8 cellular contexts compared by ENCODE assay signal in the genomic region with DNA sequence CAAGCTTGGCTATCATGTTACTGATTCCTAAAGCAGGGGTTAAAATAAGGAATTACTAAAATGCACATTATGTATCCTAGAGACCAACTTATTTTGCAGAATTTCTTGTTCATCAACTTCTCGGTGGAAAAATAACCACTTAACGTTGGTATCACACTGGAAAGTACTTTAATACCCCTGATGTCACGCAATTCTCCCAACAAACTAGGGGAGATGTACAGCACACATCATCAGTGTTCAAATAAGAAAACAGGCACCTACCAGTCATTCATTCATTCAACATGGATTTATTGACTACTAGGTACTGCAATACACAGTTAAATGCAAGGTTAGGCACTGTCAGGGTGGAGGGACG. TPM values are rescaled to one million over a fixed set of nuclear protein-coding genes. Genes with fewer than 3 reads are reported as not detected.
DNase-seq lines count a peak whose midpoint lies in the region; ATAC-seq, FAIRE-seq and TF ChIP-seq lines count a peak whose summit lies in the region.

No MANE protein-coding gene starts in this region.

- POLR2A ChIA-PET in A549 (lab: Yijun Ruan, JAX) = interaction anchor here (1.5 kb wide), 1 partner anchor 110 kb away, joined by 4 read pairs; no protein-coding TSS in a partner anchor

- H3K27me3 Mint-ChIP-seq in IgD-negative memory B cell = no peaks in the 10 kb centered on the region

- FAIRE-seq in A549 (lab: Jason Lieb, UNC) = no peak

- H3K4me1 ChIP-seq in A549 (peaks cover 6% of the 10 kb centered on the region; the same call in 2 of the 3 replicates), muscle layer of duodenum (ENCODE audit: control insufficient read depth in 1 of 2, insufficient read depth in 2 of 2, low read length in 2 of 2) (peaks cover 4 to 11% of the 10 kb centered on the region in 2 donors)

- H3K4me2 ChIP-seq in A549 = peak overlapping the region; percentile 93

- CTCF ChIA-PET in A549 (lab: Yijun Ruan, JAX) = interaction anchor here (1.0 to 1.9 kb wide), 3 partner anchors 10 to 176 kb away, joined by 3 to 10 read pairs (median 6); no protein-coding TSS in a partner anchor

- H3K27ac ChIP-seq in A549 = peak overlapping the region; percentile 81 to 93
- H3K27ac ChIP-seq in muscle layer of duodenum (ENCODE audit: low read length) = peak overlapping the region; percentile 85

- peaks cover 28 to 46% of the 10 kb centered on the region in 2 donors for H3K36me3 ChIP-seq in muscle layer of duodenum (ENCODE audit: control insufficient read depth in 1 of 2, insufficient read depth in 2 of 2, low read length in 2 of 2)

- peaks cover 12 to 16% (median 16%) of the 10 kb centered on the region in 3 donors for H3K4me1 Mint-ChIP-seq in IgD-negative memory B cell

- DNase-seq in A549 (ENCODE audit: low read depth in 1 of 2, low spot score in 1 of 2) (no peak), choroid plexus epithelial cell (ENCODE audit: low read depth) (no peak), posterior vena cava (ENCODE audit: low spot score) (no peak), GM10266 (ENCODE audit: extremely low spot score) (no peak), hepatic stellate cell (ENCODE audit: low spot score) (no peak)

- H3K4me3 Mint-ChIP-seq in IgD-negative memory B cell = peak overlapping the region; percentile 88 to 100 (median 98)

- WGBS in A549 (ENCODE audit: missing lambda C conversion rate) = 7% methylated on average over 4 of the region's 4 CpGs

- peaks cover 0 to 2% (median 0%) of the 10 kb centered on the region in 3 donors for H3K9me3 Mint-ChIP-seq in IgD-negative memory B cell

- no peaks in the 10 kb centered on the region for H3K27me3 ChIP-seq in muscle layer of duodenum (ENCODE audit: low read depth, low read length)

- H3K9me3 ChIP-seq in A549 = no peaks in the 10 kb centered on the region
- H3K9me3 ChIP-seq in muscle layer of duodenum (ENCODE audit: control insufficient read depth in 1 of 2, low read length in 2 of 2) = no peaks in the 10 kb centered on the region

- H3K27ac Mint-ChIP-seq in IgD-negative memory B cell = peak overlapping the region; percentile 85 to 100 (median 90)

- intact Hi-C loops in posterior vena cava (cut with DNase I) = no loop called here

- ATAC-seq in A549 = no peak
- no peak for ATAC-seq in HG03135 (IDR thresholded peaks at IDR 0.05; ENCODE audit: unreplicated experiment)

- H3K36me3 Mint-ChIP-seq in IgD-negative memory B cell = peaks cover 5% of the 10 kb centered on the region

- no peak for TF ChIP-seq RAD21 in A549 (conservative IDR thresholded peaks at IDR 0.05 in 1 of 2, IDR thresholded peaks at IDR 0.05 in 1 of 2)

- no peak for TF ChIP-seq POLR2A in A549 (IDR thresholded peaks at IDR 0.05; ENCODE audit: low read length)

- TF ChIP-seq CTCF in A549 (IDR thresholded peaks at IDR 0.05) = no peak
- no peak for TF ChIP-seq CTCF in choroid plexus epithelial cell (conservative IDR thresholded peaks at IDR 0.05; ENCODE audit: low read depth, low read length)
- no peak for TF ChIP-seq CTCF in GM10266 (IDR thresholded peaks at IDR 0.05; ENCODE audit: control insufficient read depth, insufficient read depth, low read depth, missing control alignments)

- H3K4me3 ChIP-seq in A549 = peak overlapping the region; percentile 83
- H3K4me3 ChIP-seq in choroid plexus epithelial cell (ENCODE audit: low read depth, low read length) = peak overlapping the region; percentile 75
- peak overlapping the region; percentile 88 to 99 for H3K4me3 ChIP-seq in muscle layer of duodenum (ENCODE audit: low read depth in 1 of 2, low read length in 2 of 2)

- TF ChIP-seq EP300 in A549 (IDR thresholded peaks at IDR 0.05) = no peak

TF ChIP-seq in A549, 52 proteins besides CTCF, POLR2A, EP300 and RAD21:
- TF ChIP-seq, protein P1, sequence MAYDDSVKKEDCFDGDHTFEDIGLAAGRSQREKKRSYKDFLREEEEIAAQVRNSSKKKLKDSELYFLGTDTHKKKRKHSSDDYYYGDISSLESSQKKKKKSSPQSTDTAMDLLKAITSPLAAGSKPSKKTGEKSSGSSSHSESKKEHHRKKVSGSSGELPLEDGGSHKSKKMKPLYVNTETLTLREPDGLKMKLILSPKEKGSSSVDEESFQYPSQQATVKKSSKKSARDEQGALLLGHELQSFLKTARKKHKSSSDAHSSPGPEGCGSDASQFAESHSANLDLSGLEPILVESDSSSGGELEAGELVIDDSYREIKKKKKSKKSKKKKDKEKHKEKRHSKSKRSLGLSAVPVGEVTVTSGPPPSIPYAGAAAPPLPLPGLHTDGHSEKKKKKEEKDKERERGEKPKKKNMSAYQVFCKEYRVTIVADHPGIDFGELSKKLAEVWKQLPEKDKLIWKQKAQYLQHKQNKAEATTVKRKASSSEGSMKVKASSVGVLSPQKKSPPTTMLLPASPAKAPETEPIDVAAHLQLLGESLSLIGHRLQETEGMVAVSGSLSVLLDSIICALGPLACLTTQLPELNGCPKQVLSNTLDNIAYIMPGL (CRISPR knock-in tag; IDR thresholded peaks at IDR 0.05; ENCODE audit: borderline replicate concordance) = no peak

RNA-seq across cellular contexts. Expression of a gene that starts 0.6 kb away (rescaled TPM):
- 34.7 and 39.8 TPM in 2 replicates for polyA plus RNA-seq in A549 (2011; rRNA removed)
- polyA plus RNA-seq in A549 (2012; cell fraction: cytosol; rRNA removed) = 11.4 and 12.2 TPM in 2 replicates
- polyA plus RNA-seq in A549 (2012; cell fraction: nucleus; rRNA removed) = 7.8 and 13.0 TPM in 2 replicates
- 18.0 to 21.0 TPM (median 19.4 TPM) in 3 replicates for polyA plus RNA-seq in A549 (2017; fragmentation: RNase III; extraction: RNeasy Plus Mini Kit Qiagen cat#74134 plus additional on column Dnase treatment)
- 35.9 and 39.9 TPM in 2 replicates for polyA minus RNA-seq in A549 (2011; rRNA and poly(A)+ RNA removed)
- 38.3 TPM for polyA plus RNA-seq in IgD-negative memory B cell
- 10 to 100 TPM; 22.8 to 23.1 TPM for total RNA-seq in posterior vena cava

RNA-seq across cellular contexts. Expression of a gene that starts 30.5 kb away (rescaled TPM):
- polyA plus RNA-seq in A549 (2011; rRNA removed) (0.21 and 0.57 TPM in 2 replicates), A549 (2017; fragmentation: RNase III; extraction: RNeasy Plus Mini Kit Qiagen cat#74134 plus additional on column Dnase treatment) (0.09 to 0.21 TPM (median 0.11 TPM) in 3 replicates), IgD-negative memory B cell (0.06 TPM)
- polyA plus RNA-seq in A549 (2012; cell fraction: cytosol; rRNA removed) = 0.20 and 0.45 TPM in 2 replicates
- 0.85 and 1.7 TPM in 2 replicates for polyA plus RNA-seq in A549 (2012; cell fraction: nucleus; rRNA removed)
- 0.39 and 3.2 TPM in 2 replicates for polyA minus RNA-seq in A549 (2011; rRNA and poly(A)+ RNA removed)
- total RNA-seq in posterior vena cava = under 1 TPM; 0.88 to 0.90 TPM

RNA-seq across cellular contexts. Expression of a gene that starts 50.1 kb away (rescaled TPM):
- polyA plus RNA-seq in A549 (2011; rRNA removed) (not detected in 2 replicates), A549 (2017; fragmentation: RNase III; extraction: RNeasy Plus Mini Kit Qiagen cat#74134 plus additional on column Dnase treatment) (not detected in 3 replicates), IgD-negative memory B cell (not detected)
- not detected in 2 replicates for polyA plus RNA-seq in A549 (2012; cell fraction: cytosol; rRNA removed)
- polyA plus RNA-seq in A549 (2012; cell fraction: nucleus; rRNA removed) = not detected in 2 replicates
- not detected in 2 replicates for polyA minus RNA-seq in A549 (2011; rRNA and poly(A)+ RNA removed)
- not detected for total RNA-seq in posterior vena cava

RNA-seq across cellular contexts. Expression of a gene that starts 56.6 kb away (rescaled TPM):
- polyA plus RNA-seq in A549 (2011; rRNA removed) = 0.05 TPM in 1 of 2 replicates, not detected in the other
- polyA plus RNA-seq in A549 (2012; cell fraction: cytosol; rRNA removed) = 0.01 and 0.05 TPM in 2 replicates
- 0.02 and 0.10 TPM in 2 replicates for polyA plus RNA-seq in A549 (2012; cell fraction: nucleus; rRNA removed)
- 0.04 to 0.09 TPM (median 0.04 TPM) in 3 replicates for polyA plus RNA-seq in A549 (2017; fragmentation: RNase III; extraction: RNeasy Plus Mini Kit Qiagen cat#74134 plus additional on column Dnase treatment)
- polyA minus RNA-seq in A549 (2011; rRNA and poly(A)+ RNA removed) = 0.49 TPM in 1 of 2 replicates, not detected in the other
- not detected for polyA plus RNA-seq in IgD-negative memory B cell
- not detected for total RNA-seq in posterior vena cava
